In the genomic region with DNA sequence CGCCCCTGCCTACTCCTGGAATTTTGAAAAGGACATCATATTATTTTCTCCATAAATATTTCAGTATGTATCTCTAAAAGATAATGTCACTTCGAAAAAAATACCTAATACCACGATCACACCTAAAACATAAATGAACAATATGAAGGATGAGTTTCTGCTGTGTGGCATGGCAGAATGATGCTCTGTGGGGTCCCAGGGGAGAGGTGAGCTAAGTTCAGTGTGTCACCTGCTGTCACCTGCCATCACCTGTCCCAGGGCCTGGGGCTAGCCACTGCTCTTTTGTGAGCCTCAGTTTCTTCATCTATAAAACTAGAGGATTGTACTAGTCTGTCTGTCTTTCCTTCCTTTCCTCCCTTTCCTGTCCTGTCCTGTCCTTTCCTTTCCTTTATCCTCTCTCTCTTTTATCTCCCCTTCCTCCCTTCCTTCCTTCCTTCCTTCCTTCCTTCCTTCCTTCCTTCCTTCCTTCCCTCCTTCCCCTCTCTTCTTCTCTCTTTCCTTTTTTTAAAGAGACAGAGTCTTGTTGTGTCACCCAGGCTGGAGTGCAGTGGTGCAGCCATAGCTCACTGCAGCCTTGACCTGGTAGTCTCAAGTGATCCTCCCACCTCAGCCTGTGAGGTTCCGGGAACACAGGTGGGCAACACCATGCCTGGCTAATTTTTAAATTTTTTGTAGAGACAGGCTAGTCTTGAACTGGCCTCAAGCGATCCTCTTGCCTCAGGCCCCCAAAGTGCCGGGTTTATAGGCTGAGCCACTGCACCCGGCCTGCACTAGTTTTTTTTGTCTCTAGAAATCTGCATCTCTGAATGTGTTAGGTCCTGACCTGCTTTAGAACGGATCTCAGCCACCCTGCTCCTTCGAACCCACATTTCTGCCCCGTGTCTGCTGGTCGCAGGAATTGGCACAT, we compare ENCODE assay signal across 12 cellular contexts. TPM values are rescaled to one million over a fixed set of nuclear protein-coding genes. Genes with fewer than 3 reads are reported as not detected.
DNase-seq lines count a peak whose midpoint lies in the region; ATAC-seq and TF ChIP-seq lines count a peak whose summit lies in the region.
"Had no signal": no experiment of that assay in that cellular context is flagged by ENCODE, and none has a peak within 500 bp of the region (broad histone marks: within the 10 kb centered on the region; RNA-seq: fewer than 3 reads in every experiment).

No MANE protein-coding gene starts in this region.

- H3K27me3 ChIP-seq in Caco-2 (replicated peaks; ENCODE audit: control insufficient read depth, insufficient read depth, low read length) (no peaks in the 10 kb centered on the region), OCI-LY3 (ENCODE audit: low read depth, low read length) (peaks cover 5% of the 10 kb centered on the region; the same call in 1 of the 2 replicates), iPS-15b (ENCODE audit: control insufficient read depth, insufficient read depth, low read length) (no peaks in the 10 kb centered on the region)

- H3K9me3 ChIP-seq in Caco-2 (no peaks in the 10 kb centered on the region), OCI-LY3 (ENCODE audit: insufficient read depth, low read length) (peaks cover 6% of the 10 kb centered on the region; the same call in 1 of the 2 replicates), iPS-15b (ENCODE audit: control insufficient read depth, insufficient read depth, low read length) (no peaks in the 10 kb centered on the region)

- no peaks in the 10 kb centered on the region for H3K27me3 Mint-ChIP-seq in Caco-2 (ENCODE audit: insufficient read depth, unreplicated experiment)
- H3K27me3 Mint-ChIP-seq: progenitor cell of endocrine pancreas had no signal

- POLR2A ChIA-PET in Caco-2 (lab: Charles Lee), result no interaction called here

- no peak overlapping the region for H3K4me3 Mint-ChIP-seq in Caco-2 (ENCODE audit: unreplicated experiment)
- H3K4me3 Mint-ChIP-seq in stimulated activated effector memory CD8-positive, alpha-beta T cell treated with anti-CD3 and anti-CD28 coated beads, Interleukin-12 subunit alpha, Interleukin-12 subunit beta, amount 100 ng/mL, for 72 hours, result no peak overlapping the region

- peaks cover 17% of the 10 kb centered on the region for H3K4me1 Mint-ChIP-seq in Caco-2 (ENCODE audit: low read depth, unreplicated experiment)
- peaks cover 18% of the 10 kb centered on the region for H3K4me1 Mint-ChIP-seq in stimulated activated effector memory CD8-positive, alpha-beta T cell treated with anti-CD3 and anti-CD28 coated beads, Interleukin-12 subunit alpha, Interleukin-12 subunit beta, amount 100 ng/mL, for 72 hours

- no peak for DNase-seq in Caco-2
- no peak for DNase-seq in stimulated activated effector memory CD8-positive, alpha-beta T cell treated with anti-CD3 and anti-CD28 coated beads, Interleukin-12 subunit alpha, Interleukin-12 subunit beta, amount 100 ng/mL, for 72 hours (ENCODE audit: low spot score in 2 of 2)
- no peak for DNase-seq in coronary artery (ENCODE audit: low spot score)
- no peak for DNase-seq in DMS114 treated with DMSO at 0.1 percent for 48 hours (lab: John Stamatoyannopoulos, UW; ENCODE audit: unreplicated experiment)
- DNase-seq: activated CD4-positive, CD25-positive, alpha-beta regulatory T cell; cerebellar nuclear complex had no signal

- H3K27ac ChIP-seq in OCI-LY3 (ENCODE audit: low read length) (peak overlapping the region; percentile 19; the same call in 1 of the 2 replicates), coronary artery (peak overlapping the region in 1 of 2 donors; percentile 62)

- no peaks in the 10 kb centered on the region for H3K9me3 Mint-ChIP-seq in Caco-2 (ENCODE audit: unreplicated experiment)
- no peaks in the 10 kb centered on the region for H3K9me3 Mint-ChIP-seq in stimulated activated effector memory CD8-positive, alpha-beta T cell treated with anti-CD3 and anti-CD28 coated beads, Interleukin-12 subunit alpha, Interleukin-12 subunit beta, amount 100 ng/mL, for 72 hours
- H3K9me3 Mint-ChIP-seq: activated naive CD4-positive, alpha-beta T cell treated with anti-CD3 and anti-CD28 coated beads, Interleukin-2, amount 50 U/mL, for 72 hours had no signal

- CTCF ChIA-PET in Caco-2 (lab: Charles Lee), result no interaction called here

- TF ChIP-seq CTCF in Caco-2 (IDR thresholded peaks at IDR 0.05; ENCODE audit: insufficient read depth in 1 of 2, low read depth in 1 of 2, low read length in 1 of 2, severe bottlenecking in 1 of 2, unreplicated experiment in 1 of 2) (no peak), OCI-LY3 (IDR thresholded peaks at IDR 0.05; ENCODE audit: low read depth, low read length) (no peak), coronary artery (IDR thresholded peaks at IDR 0.05) (no peak)

- peaks cover 67% of the 10 kb centered on the region for H4K20me1 ChIP-seq in OCI-LY3 (ENCODE audit: insufficient read depth, low read length)

- H3K9ac ChIP-seq in OCI-LY3 (ENCODE audit: low read length), result no peak overlapping the region
- peak overlapping the region; percentile 8 for H3K9ac ChIP-seq in iPS-15b (ENCODE audit: low read depth, low read length)

- no peak for ATAC-seq in stimulated activated effector memory CD8-positive, alpha-beta T cell treated with anti-CD3 and anti-CD28 coated beads, Interleukin-12 subunit alpha, Interleukin-12 subunit beta, amount 100 ng/mL, for 72 hours
- no peak for ATAC-seq in GM18870 (IDR thresholded peaks at IDR 0.05; ENCODE audit: unreplicated experiment)
- no peak for ATAC-seq in HG03108 (IDR thresholded peaks at IDR 0.05; ENCODE audit: unreplicated experiment)
- ATAC-seq: activated naive CD4-positive, alpha-beta T cell treated with anti-CD3 and anti-CD28 coated beads, Interleukin-2, amount 50 U/mL, for 72 hours had no signal

- H3K4me3 ChIP-seq in Caco-2 (ENCODE audit: low read depth, low read length) (no peak overlapping the region), OCI-LY3 (ENCODE audit: low read length) (peak overlapping the region; percentile 43), iPS-15b (ENCODE audit: low read depth, low read length) (peak overlapping the region; percentile 30), coronary artery (no peak overlapping the region)

- H3K36me3 ChIP-seq in Caco-2 (ENCODE audit: control insufficient read depth, insufficient read depth, low read length) (no peaks in the 10 kb centered on the region), OCI-LY3 (replicated peaks; ENCODE audit: low read depth, low read length) (peaks cover 8% of the 10 kb centered on the region), iPS-15b (ENCODE audit: control insufficient read depth, insufficient read depth, low read length) (no peaks in the 10 kb centered on the region)

- H3K4me2 ChIP-seq in OCI-LY3 (ENCODE audit: low read length), result peak overlapping the region; percentile 61

- no TSS peak for BruUV-seq in Caco-2 (replicated peaks; lab: Mats Ljungman, UMichigan)

- H3K4me1 ChIP-seq in Caco-2 (peaks cover 16% of the 10 kb centered on the region; the same call in 1 of the 2 replicates), OCI-LY3 (ENCODE audit: low read length) (peaks cover 56% of the 10 kb centered on the region), iPS-15b (ENCODE audit: control insufficient read depth, insufficient read depth, low read length) (peaks cover 29% of the 10 kb centered on the region)

- H3K79me2 ChIP-seq in OCI-LY3 (ENCODE audit: low read length), result peaks cover 66% of the 10 kb centered on the region

- intact Hi-C loops in Caco-2 (cut with micrococcal nuclease; ENCODE audit: unreplicated experiment), result no loop called here

- H3K36me3 Mint-ChIP-seq in Caco-2 (ENCODE audit: insufficient read depth, unreplicated experiment), result peaks cover 50% of the 10 kb centered on the region
- H3K36me3 Mint-ChIP-seq in stimulated activated effector memory CD8-positive, alpha-beta T cell treated with anti-CD3 and anti-CD28 coated beads, Interleukin-12 subunit alpha, Interleukin-12 subunit beta, amount 100 ng/mL, for 72 hours, result peaks cover 9% of the 10 kb centered on the region
- H3K36me3 Mint-ChIP-seq: activated naive CD4-positive, alpha-beta T cell treated with anti-CD3 and anti-CD28 coated beads, Interleukin-2, amount 50 U/mL, for 72 hours had no signal

- no peak overlapping the region for H2AFZ ChIP-seq in OCI-LY3 (ENCODE audit: low read depth, low read length)

- H3K27ac Mint-ChIP-seq in Caco-2 (ENCODE audit: unreplicated experiment), result peak overlapping the region; percentile 24
- H3K27ac Mint-ChIP-seq in stimulated activated effector memory CD8-positive, alpha-beta T cell treated with anti-CD3 and anti-CD28 coated beads, Interleukin-12 subunit alpha, Interleukin-12 subunit beta, amount 100 ng/mL, for 72 hours, result peak overlapping the region; percentile 36
- H3K27ac Mint-ChIP-seq: progenitor cell of endocrine pancreas had no signal

RNA-seq across cellular contexts. Expression of gene CUX1, which starts 43.1 kb away (rescaled TPM):
- total RNA-seq in Caco-2 (2022), result 113 and 116 TPM in 2 replicates

Comparison
In these comparisons a context has a peak if more than half of its experiments do, and no peak if none do; other contexts are left out.
1. H3K4me3 ChIP-seq: peak in OCI-LY3 (single experiment) and iPS-15b (single experiment); none in Caco-2 (single experiment) and coronary artery (single experiment).